11 cellular contexts compared by ENCODE assay signal in genomic region chr7:152615052-152615741, GRCh38.
DNase-seq lines count a peak whose midpoint lies in the region; ATAC-seq lines count a peak whose summit lies in the region.
"Had no signal": no experiment of that assay in that cellular context is flagged by ENCODE, and none has a peak within 500 bp of the region (broad histone marks: within the 10 kb centered on the region; RNA-seq: fewer than 3 reads in every experiment).

No MANE protein-coding gene starts in this region.

- no peak for ATAC-seq in HG02870 (IDR thresholded peaks at IDR 0.05; ENCODE audit: unreplicated experiment)
- no peak for ATAC-seq in GM21786 (IDR thresholded peaks at IDR 0.05; ENCODE audit: unreplicated experiment)
- ATAC-seq in HG03097 (IDR thresholded peaks at IDR 0.05; ENCODE audit: low FRiP score, unreplicated experiment): no peak
- ATAC-seq: K562 had no signal

- peak; percentile 20 for DNase-seq in AG08395 (ENCODE audit: low spot score)
- DNase-seq in NCI-H2081 (lab: John Stamatoyannopoulos, UW): peak; percentile 90 to 99
- peak; percentile 34 for DNase-seq in amniotic epithelial cell (ENCODE audit: low read depth)
- peak; percentile 47 for DNase-seq in midbrain (lab: John Stamatoyannopoulos, UW)
- no peak for DNase-seq in NCI-H526 treated with DMSO at 0.1 percent for 48 hours (lab: John Stamatoyannopoulos, UW)
- DNase-seq: activated gamma-delta T cell treated with Interleukin-2 at 50 U/mL for 16 hours, mesenchymal stem cell had no signal
